7 cellular contexts compared by ENCODE assay signal in genomic region chr13:32031025-32031814, GRCh38. TPM values are rescaled to one million over a fixed set of nuclear protein-coding genes. Genes with fewer than 3 reads are reported as not detected.
DNase-seq lines count a peak whose midpoint lies in the region; ATAC-seq, FAIRE-seq and TF ChIP-seq lines count a peak whose summit lies in the region.

Gene FRY (plus strand): TSS chr13:32031774. CDS start chr13:32031796, 22 bp downstream.

- no peak for FAIRE-seq in kidney (lab: Jason Lieb, UNC)

- H3K4me1 Mint-ChIP-seq in WTC11, result peaks cover 48% of the 10 kb centered on the region

- H3K27ac Mint-ChIP-seq in WTC11, result peak within 1 kb of the TSS; percentile 92

- no peaks in the 10 kb centered on the region for H3K36me3 Mint-ChIP-seq in WTC11

- peak within 1 kb of the TSS; percentile 78 for H3K4me3 Mint-ChIP-seq in WTC11

- H3K27ac ChIP-seq in kidney (ENCODE audit: low read depth in 2 of 2, low read length in 2 of 2), result peak within 1 kb of the TSS in 1 of 2 donors; percentile 73

- DNase-seq in NCI-H1930 (lab: John Stamatoyannopoulos, UW), result peak; percentile 74 to 77
- DNase-seq in WTC11 (ENCODE audit: low spot score), result peak; percentile 85
- DNase-seq in cerebellar nuclear complex (lab: John Stamatoyannopoulos, UW), result peak; percentile 36 to 75
- DNase-seq in kidney, result peak; percentile 88
- DNase-seq in stimulated activated CD4-positive, alpha-beta T cell treated with anti-CD3 and anti-CD28 coated beads, Interleukin-15, amount 100 ng/mL, for 1 hour (ENCODE audit: low read depth in 1 of 2, low spot score in 1 of 2), result peak; percentile 6 to 16

- no peaks in the 10 kb centered on the region for H3K36me3 ChIP-seq in kidney (ENCODE audit: control insufficient read depth in 1 of 2, insufficient read depth in 2 of 2, low read length in 2 of 2)

- TF ChIP-seq CTCF in WTC11 (IDR thresholded peaks at IDR 0.05) (no peak), kidney (IDR thresholded peaks at IDR 0.05; ENCODE audit: borderline replicate concordance, extremely low read depth, insufficient read depth) (no peak)

- no peaks in the 10 kb centered on the region for H3K9me3 ChIP-seq in kidney (ENCODE audit: control insufficient read depth in 1 of 2, low read length in 2 of 2)

- peak within 1 kb of the TSS; percentile 66 to 75 for H3K4me3 ChIP-seq in kidney (ENCODE audit: low read length in 2 of 2)

- POLR2A ChIA-PET in WTC11 (lab: Charles Lee), result interaction anchor here (2.8 kb wide), 1 partner anchor 284 kb away, joined by 13 read pairs; the partner anchor contains the start of genes BRCA2 and ZAR1L

- no peaks in the 10 kb centered on the region for H3K27me3 Mint-ChIP-seq in WTC11 (ENCODE audit: low read depth)

- H3K9me3 Mint-ChIP-seq in WTC11, result no peaks in the 10 kb centered on the region

- ATAC-seq in GM18502 (IDR thresholded peaks at IDR 0.05; ENCODE audit: poor library complexity, unreplicated experiment) (peak; percentile 77), HG02840 (IDR thresholded peaks at IDR 0.05; ENCODE audit: low FRiP score, unreplicated experiment) (peak; percentile 72), WTC11 (peak; percentile 94)

- peak within 1 kb of the TSS; percentile 8 to 63 for H3K9ac ChIP-seq in kidney (ENCODE audit: low read length in 2 of 2)

- peaks cover 0 to 4% of the 10 kb centered on the region in 2 donors for H3K4me1 ChIP-seq in kidney (ENCODE audit: control insufficient read depth in 1 of 2, insufficient read depth in 1 of 2, low read depth in 1 of 2, low read length in 2 of 2)

- CTCF ChIA-PET in WTC11 (lab: Charles Lee), result interaction anchor here (0.6 to 2.9 kb wide), 6 partner anchors 15 to 1052 kb away, joined by 3 to 20 read pairs (median 4); no protein-coding TSS in a partner anchor

- intact Hi-C loops in kidney (cut with DNase I), result no loop called here

TF ChIP-seq in WTC11, 78 proteins besides CTCF, POLR2A, EP300 and RAD21 (continues in another document):
- TF ChIP-seq CBFB (CRISPR knock-in tag; IDR thresholded peaks at IDR 0.05; ENCODE audit: low read depth), result no peak
- TF ChIP-seq SOX15 (CRISPR knock-in tag; IDR thresholded peaks at IDR 0.05), result no peak
- TF ChIP-seq, protein P1, sequence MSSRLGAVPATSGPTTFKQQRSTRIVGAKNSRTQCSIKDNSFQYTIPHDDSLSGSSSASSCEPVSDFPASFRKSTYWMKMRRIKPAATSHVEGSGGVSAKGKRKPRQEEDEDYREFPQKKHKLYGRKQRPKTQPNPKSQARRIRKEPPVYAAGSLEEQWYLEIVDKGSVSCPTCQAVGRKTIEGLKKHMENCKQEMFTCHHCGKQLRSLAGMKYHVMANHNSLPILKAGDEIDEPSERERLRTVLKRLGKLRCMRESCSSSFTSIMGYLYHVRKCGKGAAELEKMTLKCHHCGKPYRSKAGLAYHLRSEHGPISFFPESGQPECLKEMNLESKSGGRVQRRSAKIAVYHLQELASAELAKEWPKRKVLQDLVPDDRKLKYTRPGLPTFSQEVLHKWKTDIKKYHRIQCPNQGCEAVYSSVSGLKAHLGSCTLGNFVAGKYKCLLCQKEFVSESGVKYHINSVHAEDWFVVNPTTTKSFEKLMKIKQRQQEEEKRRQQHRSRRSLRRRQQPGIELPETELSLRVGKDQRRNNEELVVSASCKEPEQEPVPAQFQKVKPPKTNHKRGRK (CRISPR knock-in tag; IDR thresholded peaks at IDR 0.05; ENCODE audit: borderline replicate concordance), result no peak
- no peak for TF ChIP-seq FOXJ3 (CRISPR knock-in tag; IDR thresholded peaks at IDR 0.05; ENCODE audit: borderline replicate concordance)
- TF ChIP-seq HMGA2 (CRISPR knock-in tag; IDR thresholded peaks at IDR 0.05), result no peak
- no peak for TF ChIP-seq NFYB (CRISPR knock-in tag; conservative IDR thresholded peaks at IDR 0.05; ENCODE audit: low read depth)
- TF ChIP-seq, protein P2, sequence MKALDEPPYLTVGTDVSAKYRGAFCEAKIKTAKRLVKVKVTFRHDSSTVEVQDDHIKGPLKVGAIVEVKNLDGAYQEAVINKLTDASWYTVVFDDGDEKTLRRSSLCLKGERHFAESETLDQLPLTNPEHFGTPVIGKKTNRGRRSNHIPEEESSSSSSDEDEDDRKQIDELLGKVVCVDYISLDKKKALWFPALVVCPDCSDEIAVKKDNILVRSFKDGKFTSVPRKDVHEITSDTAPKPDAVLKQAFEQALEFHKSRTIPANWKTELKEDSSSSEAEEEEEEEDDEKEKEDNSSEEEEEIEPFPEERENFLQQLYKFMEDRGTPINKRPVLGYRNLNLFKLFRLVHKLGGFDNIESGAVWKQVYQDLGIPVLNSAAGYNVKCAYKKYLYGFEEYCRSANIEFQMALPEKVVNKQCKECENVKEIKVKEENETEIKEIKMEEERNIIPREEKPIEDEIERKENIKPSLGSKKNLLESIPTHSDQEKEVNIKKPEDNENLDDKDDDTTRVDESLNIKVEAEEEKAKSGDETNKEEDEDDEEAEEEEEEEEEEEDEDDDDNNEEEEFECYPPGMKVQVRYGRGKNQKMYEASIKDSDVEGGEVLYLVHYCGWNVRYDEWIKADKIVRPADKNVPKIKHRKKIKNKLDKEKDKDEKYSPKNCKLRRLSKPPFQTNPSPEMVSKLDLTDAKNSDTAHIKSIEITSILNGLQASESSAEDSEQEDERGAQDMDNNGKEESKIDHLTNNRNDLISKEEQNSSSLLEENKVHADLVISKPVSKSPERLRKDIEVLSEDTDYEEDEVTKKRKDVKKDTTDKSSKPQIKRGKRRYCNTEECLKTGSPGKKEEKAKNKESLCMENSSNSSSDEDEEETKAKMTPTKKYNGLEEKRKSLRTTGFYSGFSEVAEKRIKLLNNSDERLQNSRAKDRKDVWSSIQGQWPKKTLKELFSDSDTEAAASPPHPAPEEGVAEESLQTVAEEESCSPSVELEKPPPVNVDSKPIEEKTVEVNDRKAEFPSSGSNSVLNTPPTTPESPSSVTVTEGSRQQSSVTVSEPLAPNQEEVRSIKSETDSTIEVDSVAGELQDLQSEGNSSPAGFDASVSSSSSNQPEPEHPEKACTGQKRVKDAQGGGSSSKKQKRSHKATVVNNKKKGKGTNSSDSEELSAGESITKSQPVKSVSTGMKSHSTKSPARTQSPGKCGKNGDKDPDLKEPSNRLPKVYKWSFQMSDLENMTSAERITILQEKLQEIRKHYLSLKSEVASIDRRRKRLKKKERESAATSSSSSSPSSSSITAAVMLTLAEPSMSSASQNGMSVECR (CRISPR knock-in tag; IDR thresholded peaks at IDR 0.05; ENCODE audit: borderline replicate concordance), result no peak
- TF ChIP-seq PRRX2 (CRISPR knock-in tag; IDR thresholded peaks at IDR 0.05), result no peak
- TF ChIP-seq CREM (CRISPR knock-in tag; IDR thresholded peaks at IDR 0.05), result peak; percentile 32; the same call in 1 of the 2 replicates
- no peak for TF ChIP-seq STAT6 (CRISPR knock-in tag; conservative IDR thresholded peaks at IDR 0.05; ENCODE audit: low read depth)
- TF ChIP-seq RELA (CRISPR knock-in tag; IDR thresholded peaks at IDR 0.05; ENCODE audit: borderline replicate concordance), result no peak
- no peak for TF ChIP-seq TEAD4 (CRISPR knock-in tag; IDR thresholded peaks at IDR 0.05)
- TF ChIP-seq ZNF232 (CRISPR knock-in tag; IDR thresholded peaks at IDR 0.05), result no peak
- no peak for TF ChIP-seq AR (CRISPR knock-in tag; IDR thresholded peaks at IDR 0.05)

RNA-seq across cellular contexts. Expression of gene FRY, which starts in this region (rescaled TPM):
- 4.3 to 5.3 TPM (median 4.8 TPM) in 3 replicates for total RNA-seq in WTC11 (2021)
- total RNA-seq in kidney, result 69.5 TPM
- 21.8 TPM for polyA plus RNA-seq in kidney (ENCODE audit: insufficient read depth, low read depth, low replicate concordance)

Comparison
In these comparisons a context has a peak if more than half of its experiments do, and no peak if none do; other contexts are left out.
1. RNA of gene FRY (total RNA-seq): 69.5 TPM in kidney (single experiment); 4.3 to 5.3 TPM in WTC11; every median in the first group is over 10 times any median in the second.
2. DNase-seq: peak in every context shown above with its lines; median percentile 88 in kidney; 85 in WTC11; 76 in NCI-H1930; 56 in cerebellar nuclear complex; 11 in stimulated activated CD4-positive, alpha-beta T cell treated with anti-CD3 and anti-CD28 coated beads, Interleukin-15, amount 100 ng/mL, for 1 hour.
3. Peak in every context shown above with its lines, with median percentiles within 50 percentile points of each other: ATAC-seq.